In genomic region chr19:45558399-45558878, GRCh38 we compare ENCODE assay signal across 8 cellular contexts. TPM values are rescaled to one million over a fixed set of nuclear protein-coding genes. Genes with fewer than 3 reads are reported as not detected.
A peak's percentile ranks its signal among the peaks of the same experiment; 100 is the strongest.
DNase-seq lines count a peak whose midpoint lies in the region; ATAC-seq and TF ChIP-seq lines count a peak whose summit lies in the region.

No MANE protein-coding gene starts in this region.

- no peak overlapping the region for H3K4me3 ChIP-seq in PC-9
- no peak overlapping the region for H3K4me3 ChIP-seq in fibroblast of the aortic adventitia (ENCODE audit: low read depth, low read length)
- no peak overlapping the region for H3K4me3 ChIP-seq in parathyroid adenoma (ENCODE audit: low read depth, low read length)
- H3K4me3 ChIP-seq in upper lobe of right lung: no peak overlapping the region

- no peak overlapping the region for H2AFZ ChIP-seq in PC-9
- no peak overlapping the region for H2AFZ ChIP-seq in parathyroid adenoma

- H3K4me1 Mint-ChIP-seq in activated T-cell treated with anti-CD3 and anti-CD28 coated beads, Interleukin-2, amount 50 U/mL, for 4 hours (ENCODE audit: low read depth): peaks cover 23% of the 10 kb centered on the region

- H3K27ac ChIP-seq in PC-9 (no peak overlapping the region), parathyroid adenoma (no peak overlapping the region), upper lobe of right lung (no peak overlapping the region)

- CTCF ChIA-PET in PC-9 (lab: Charles Lee): interaction anchor here (0.5 to 1.5 kb wide), 13 partner anchors 8 to 987 kb away, joined by 3 to 7 read pairs (median 4); partner anchors contain the start of gene DMPK

- H3K36me3 Mint-ChIP-seq in activated T-cell treated with anti-CD3 and anti-CD28 coated beads, Interleukin-2, amount 50 U/mL, for 4 hours (ENCODE audit: insufficient read depth): no peaks in the 10 kb centered on the region

- no peaks in the 10 kb centered on the region for H3K9me3 ChIP-seq in PC-9 (ENCODE audit: insufficient read depth, low read depth)
- H3K9me3 ChIP-seq in parathyroid adenoma (ENCODE audit: control insufficient read depth, low read length): no peaks in the 10 kb centered on the region
- no peaks in the 10 kb centered on the region for H3K9me3 ChIP-seq in upper lobe of right lung

- peaks cover 23% of the 10 kb centered on the region for H3F3A ChIP-seq in PC-9 (ENCODE audit: insufficient read depth, low read depth)

- 0 out of 2 replicates have a peak, but pooled peaks cover 3% of the 10 kb centered on the region for H4K20me1 ChIP-seq in PC-9 (ENCODE audit: insufficient read depth)

- no peak overlapping the region for H3K9ac ChIP-seq in parathyroid adenoma

- no peak overlapping the region for H3K4me3 Mint-ChIP-seq in activated T-cell treated with anti-CD3 and anti-CD28 coated beads, Interleukin-2, amount 50 U/mL, for 4 hours

- H3K4me1 ChIP-seq in PC-9 (replicated peaks; ENCODE audit: insufficient read depth) (peaks cover 14% of the 10 kb centered on the region), parathyroid adenoma (no peaks in the 10 kb centered on the region), upper lobe of right lung (no peaks in the 10 kb centered on the region)

- no peaks in the 10 kb centered on the region for H3K9me2 ChIP-seq in PC-9 (ENCODE audit: insufficient read depth)

- 0 out of 2 replicates have a peak, but pooled peaks cover 8% of the 10 kb centered on the region for H3K79me2 ChIP-seq in PC-9 (ENCODE audit: low read depth)
- H3K79me2 ChIP-seq in parathyroid adenoma: peaks cover 21% of the 10 kb centered on the region

- no peaks in the 10 kb centered on the region for H3K36me3 ChIP-seq in PC-9 (ENCODE audit: low read depth)
- no peaks in the 10 kb centered on the region for H3K36me3 ChIP-seq in parathyroid adenoma (ENCODE audit: control insufficient read depth, insufficient read depth, low read length)
- no peaks in the 10 kb centered on the region for H3K36me3 ChIP-seq in upper lobe of right lung

- POLR2A ChIA-PET in PC-9 (lab: Charles Lee; ENCODE audit: unreplicated experiment): interaction anchor here (0.7 kb wide), 1 partner anchor 119 kb away, joined by 5 read pairs; no protein-coding TSS in a partner anchor

- ATAC-seq in HG02981 (IDR thresholded peaks at IDR 0.05; ENCODE audit: unreplicated experiment) (peak; percentile 75), upper lobe of right lung (peak; percentile 90)
- ATAC-seq in activated T-cell treated with anti-CD3 and anti-CD28 coated beads, Interleukin-2, amount 50 U/mL, for 4 hours: peak; percentile 96 to 98

- TF ChIP-seq CTCF in PC-9 (conservative IDR thresholded peaks at IDR 0.05): peak; percentile 76
- peak; percentile 75 for TF ChIP-seq CTCF in fibroblast of the aortic adventitia (IDR thresholded peaks at IDR 0.05; ENCODE audit: insufficient read depth, low read length)
- TF ChIP-seq CTCF in parathyroid adenoma (IDR thresholded peaks at IDR 0.05): peak; percentile 52
- peak; percentile 53 for TF ChIP-seq CTCF in upper lobe of right lung (IDR thresholded peaks at IDR 0.05)

- no peaks in the 10 kb centered on the region for H3K9me3 Mint-ChIP-seq in activated T-cell treated with anti-CD3 and anti-CD28 coated beads, Interleukin-2, amount 50 U/mL, for 4 hours

- no peak overlapping the region for H3K4me2 ChIP-seq in PC-9
- H3K4me2 ChIP-seq in parathyroid adenoma (ENCODE audit: low read length): no peak overlapping the region

- intact Hi-C loops in PC-9 (cut with micrococcal nuclease; ENCODE audit: unreplicated experiment): no loop called here
- intact Hi-C loops in upper lobe of right lung (cut with DNase I): no loop called here

- no TSS peak for BruUV-seq in PC-9 (replicated peaks; lab: Mats Ljungman, UMichigan)

- no peaks in the 10 kb centered on the region for H3K27me3 ChIP-seq in PC-9 (ENCODE audit: insufficient read depth, low read depth)
- no peaks in the 10 kb centered on the region for H3K27me3 ChIP-seq in parathyroid adenoma (ENCODE audit: control insufficient read depth, insufficient read depth, low read length)
- no peaks in the 10 kb centered on the region for H3K27me3 ChIP-seq in upper lobe of right lung

- H3K27me3 Mint-ChIP-seq in activated T-cell treated with anti-CD3 and anti-CD28 coated beads, Interleukin-2, amount 50 U/mL, for 4 hours (ENCODE audit: low read depth): no peaks in the 10 kb centered on the region

- peak; percentile 15 for DNase-seq in COLO668 (lab: John Stamatoyannopoulos, UW; ENCODE audit: unreplicated experiment)
- DNase-seq in PC-9: peak in 1 of 2 experiments; percentile 38
- peak; percentile 55 for DNase-seq in activated T-cell treated with anti-CD3 and anti-CD28 coated beads, Interleukin-2, amount 50 U/mL, for 4 hours
- peak; percentile 43 for DNase-seq in fibroblast of the aortic adventitia (ENCODE audit: low read depth)
- DNase-seq in upper lobe of right lung: no peak
- DNase-seq in NCI-H2029 (lab: John Stamatoyannopoulos, UW): no peak

RNA-seq across cellular contexts. Expression of gene OPA3, which starts 26.2 kb away (rescaled TPM):
- 10.8 and 15.2 TPM in 2 replicates for total RNA-seq in PC-9 (2021)
- 10 to 100 TPM; 14.1 to 15.5 (median 15.1) TPM for total RNA-seq in activated T-cell treated with anti-CD3 and anti-CD28 coated beads, Interleukin-2, amount 50 U/mL, for 4 hours
- 8.8 and 9.6 TPM in 2 replicates for total RNA-seq in fibroblast of the aortic adventitia (ENCODE audit: low replicate concordance)
- total RNA-seq in upper lobe of right lung: 13.0 TPM

RNA-seq across cellular contexts. Expression of gene GPR4, which starts 43.6 kb away (rescaled TPM):
- total RNA-seq in PC-9 (2021) (not detected in 2 replicates), fibroblast of the aortic adventitia (ENCODE audit: low replicate concordance) (0.16 TPM in 1 of 2 replicates, not detected in the other), upper lobe of right lung (18.5 TPM)
- under 1 TPM in 1 of 3 donors, not detected in 2; 0.05 TPM for total RNA-seq in activated T-cell treated with anti-CD3 and anti-CD28 coated beads, Interleukin-2, amount 50 U/mL, for 4 hours

RNA-seq across cellular contexts. Expression of gene VASP, which starts 51.2 kb away (rescaled TPM):
- total RNA-seq in PC-9 (2021) (123 and 155 TPM in 2 replicates), fibroblast of the aortic adventitia (ENCODE audit: low replicate concordance) (31.6 and 33.3 TPM in 2 replicates), upper lobe of right lung (155 TPM)
- total RNA-seq in activated T-cell treated with anti-CD3 and anti-CD28 coated beads, Interleukin-2, amount 50 U/mL, for 4 hours: 100 to 1,000 TPM; 135 to 164 (median 157) TPM

Comparison
In these comparisons a context has a peak if more than half of its experiments do, and no peak if none do; other contexts are left out.
1. DNase-seq: peak in COLO668 (single experiment), activated T-cell treated with anti-CD3 and anti-CD28 coated beads, Interleukin-2, amount 50 U/mL, for 4 hours (single experiment) and fibroblast of the aortic adventitia (single experiment); none in upper lobe of right lung (single experiment) and NCI-H2029 (single experiment).
2. RNA of gene GPR4, which starts 43.6 kb away (total RNA-seq): 18.5 TPM in upper lobe of right lung (single experiment); 0.05 TPM in activated T-cell treated with anti-CD3 and anti-CD28 coated beads, Interleukin-2, amount 50 U/mL, for 4 hours, not detected in PC-9 and 0.16 TPM in fibroblast of the aortic adventitia; every median in the first group is over 10 times any median in the second.
3. Peak in every context shown above with its lines, with median percentiles within 50 percentile points of each other: ATAC-seq and CTCF ChIP-seq.